7 cellular contexts compared by ENCODE assay signal in the genomic region with DNA sequence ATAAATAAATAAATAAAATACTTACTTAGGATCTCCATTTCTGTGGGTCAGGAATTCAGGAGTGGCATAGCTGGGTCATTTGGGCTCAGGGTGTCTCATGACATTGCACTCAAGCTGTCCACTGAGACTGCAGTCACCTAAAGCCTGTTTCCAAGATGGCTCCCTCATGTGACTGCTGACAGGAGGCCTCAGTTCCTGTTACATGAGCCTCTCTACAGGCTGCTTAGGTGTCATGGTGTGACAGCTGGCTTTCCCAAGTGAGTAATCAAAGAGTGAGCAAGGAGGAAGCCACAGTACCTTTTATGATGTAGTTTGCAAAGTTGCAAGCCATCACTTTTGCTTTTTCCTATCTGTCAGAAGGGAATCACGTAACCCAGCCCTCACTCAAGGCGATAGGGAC. TPM values are rescaled to one million over a fixed set of nuclear protein-coding genes. Genes with fewer than 3 reads are reported as not detected.
A peak's percentile ranks its signal among the peaks of the same experiment; 100 is the strongest.
DNase-seq lines count a peak whose midpoint lies in the region; ATAC-seq and TF ChIP-seq lines count a peak whose summit lies in the region.
"Not testable (repeated sequence)": the region's sequence is repeated elsewhere in the genome, so short reads cannot be mapped to it uniquely, and the experiment has no call there.

No MANE protein-coding gene starts in this region.

- POLR2A ChIA-PET in activated B cell treated with CpG ODN at 0.5 μM for 24 hours (lab: Charles Lee): not testable (repeated sequence)

- not testable (repeated sequence) for H3K9me2 ChIP-seq in GM23338 (ENCODE audit: insufficient read depth)

- H3K79me2 ChIP-seq in GM23338 (replicated peaks; ENCODE audit: insufficient read depth): not testable (repeated sequence)

- peak; percentile 78 for ATAC-seq in GM23338
- ATAC-seq in activated B cell treated with CpG ODN at 0.5 μM for 24 hours (ENCODE audit: low read depth): peak; percentile 52
- ATAC-seq in activated T-cell treated with anti-CD3 and anti-CD28 coated beads, Interleukin-2, amount 50 U/mL, for 4 hours: peak; percentile 79 to 83
- peak; percentile 84 for ATAC-seq in activated naive CD8-positive, alpha-beta T cell treated with anti-CD3 and anti-CD28 coated beads, Interleukin-2, amount 50 U/mL, for 24 hours
- peak; percentile 45 for ATAC-seq in foreskin keratinocyte
- ATAC-seq in natural killer cell: peak in 2 of 3 donors; percentile 39 to 60
- peak; percentile 65 to 71 for ATAC-seq in stimulated activated naive B cell treated with anti-CD40 and anti-IgM and Interleukin-4, amounts not matched to agents 10 μg/mL and 1 μg/mL and 100 μg/mL, for 72 hours (replicated peaks)

- intact Hi-C loops in activated B cell treated with CpG ODN at 0.5 μM for 24 hours (cut with micrococcal nuclease); natural killer cell (cut with micrococcal nuclease): not testable (repeated sequence)

- H3K36me3 Mint-ChIP-seq in GM23338 (ENCODE audit: low read depth); activated B cell treated with CpG ODN at 0.5 μM for 24 hours (ENCODE audit: low read depth); activated T-cell treated with anti-CD3 and anti-CD28 coated beads, Interleukin-2, amount 50 U/mL, for 4 hours (ENCODE audit: insufficient read depth); activated naive CD8-positive, alpha-beta T cell treated with anti-CD3 and anti-CD28 coated beads, Interleukin-2, amount 50 U/mL, for 24 hours (ENCODE audit: low read depth); natural killer cell; stimulated activated naive B cell treated with anti-CD40 and anti-IgM and Interleukin-4, amounts not matched to agents 10 μg/mL and 1 μg/mL and 100 μg/mL, for 72 hours: not testable (repeated sequence)

- not testable (repeated sequence) for H3K27me3 Mint-ChIP-seq in GM23338 (ENCODE audit: insufficient read depth, low read depth, poor library complexity); activated T-cell treated with anti-CD3 and anti-CD28 coated beads, Interleukin-2, amount 50 U/mL, for 4 hours (ENCODE audit: low read depth); activated naive CD8-positive, alpha-beta T cell treated with anti-CD3 and anti-CD28 coated beads, Interleukin-2, amount 50 U/mL, for 24 hours; natural killer cell (ENCODE audit: low read depth in 2 of 2); stimulated activated naive B cell treated with anti-CD40 and anti-IgM and Interleukin-4, amounts not matched to agents 10 μg/mL and 1 μg/mL and 100 μg/mL, for 72 hours
- H3K27me3 Mint-ChIP-seq in activated B cell treated with CpG ODN at 0.5 μM for 24 hours: peaks cover 10% of the 10 kb centered on the region

- H3K4me3 ChIP-seq in GM23338: not testable (repeated sequence)

- H3K4me1 ChIP-seq in GM23338 (ENCODE audit: insufficient read depth): not testable (repeated sequence)
- peaks cover 12% of the 10 kb centered on the region for H3K4me1 ChIP-seq in foreskin keratinocyte

- H3K27ac ChIP-seq in GM23338 (ENCODE audit: low read depth); foreskin keratinocyte: not testable (repeated sequence)

- not testable (repeated sequence) for H3K9me3 Mint-ChIP-seq in GM23338; activated B cell treated with CpG ODN at 0.5 μM for 24 hours; activated T-cell treated with anti-CD3 and anti-CD28 coated beads, Interleukin-2, amount 50 U/mL, for 4 hours; activated naive CD8-positive, alpha-beta T cell treated with anti-CD3 and anti-CD28 coated beads, Interleukin-2, amount 50 U/mL, for 24 hours; natural killer cell; stimulated activated naive B cell treated with anti-CD40 and anti-IgM and Interleukin-4, amounts not matched to agents 10 μg/mL and 1 μg/mL and 100 μg/mL, for 72 hours

- DNase-seq in GM23338 (ENCODE audit: low spot score); activated B cell treated with CpG ODN at 0.5 μM for 24 hours; activated T-cell treated with anti-CD3 and anti-CD28 coated beads, Interleukin-2, amount 50 U/mL, for 4 hours; activated naive CD8-positive, alpha-beta T cell treated with anti-CD3 and anti-CD28 coated beads, Interleukin-2, amount 50 U/mL, for 24 hours; foreskin keratinocyte; natural killer cell; stimulated activated naive B cell treated with anti-CD40 and anti-IgM and Interleukin-4, amounts not matched to agents 10 μg/mL and 1 μg/mL and 100 μg/mL, for 72 hours: not testable (repeated sequence)

- not testable (repeated sequence) for H2AFZ ChIP-seq in GM23338

- not testable (repeated sequence) for H3K4me2 ChIP-seq in GM23338

- not testable (repeated sequence) for H4K20me1 ChIP-seq in GM23338 (replicated peaks; ENCODE audit: insufficient read depth)

- not testable (repeated sequence) for H3K4me1 Mint-ChIP-seq in GM23338; activated B cell treated with CpG ODN at 0.5 μM for 24 hours; activated T-cell treated with anti-CD3 and anti-CD28 coated beads, Interleukin-2, amount 50 U/mL, for 4 hours (ENCODE audit: low read depth); activated naive CD8-positive, alpha-beta T cell treated with anti-CD3 and anti-CD28 coated beads, Interleukin-2, amount 50 U/mL, for 24 hours; natural killer cell; stimulated activated naive B cell treated with anti-CD40 and anti-IgM and Interleukin-4, amounts not matched to agents 10 μg/mL and 1 μg/mL and 100 μg/mL, for 72 hours

- H3K27ac Mint-ChIP-seq in GM23338; activated B cell treated with CpG ODN at 0.5 μM for 24 hours; activated naive CD8-positive, alpha-beta T cell treated with anti-CD3 and anti-CD28 coated beads, Interleukin-2, amount 50 U/mL, for 24 hours; natural killer cell; stimulated activated naive B cell treated with anti-CD40 and anti-IgM and Interleukin-4, amounts not matched to agents 10 μg/mL and 1 μg/mL and 100 μg/mL, for 72 hours: not testable (repeated sequence)

- not testable (repeated sequence) for TF ChIP-seq CTCF in GM23338 (conservative IDR thresholded peaks at IDR 0.05; ENCODE audit: low read depth in 2 of 2); activated B cell treated with CpG ODN at 0.5 μM for 24 hours (IDR thresholded peaks at IDR 0.05); foreskin keratinocyte (conservative IDR thresholded peaks at IDR 0.05); natural killer cell (IDR thresholded peaks at IDR 0.05)

- H3K4me3 Mint-ChIP-seq in GM23338; activated B cell treated with CpG ODN at 0.5 μM for 24 hours; activated T-cell treated with anti-CD3 and anti-CD28 coated beads, Interleukin-2, amount 50 U/mL, for 4 hours; activated naive CD8-positive, alpha-beta T cell treated with anti-CD3 and anti-CD28 coated beads, Interleukin-2, amount 50 U/mL, for 24 hours; natural killer cell; stimulated activated naive B cell treated with anti-CD40 and anti-IgM and Interleukin-4, amounts not matched to agents 10 μg/mL and 1 μg/mL and 100 μg/mL, for 72 hours: not testable (repeated sequence)

- H3F3A ChIP-seq in GM23338 (replicated peaks; ENCODE audit: low read depth): not testable (repeated sequence)

- not testable (repeated sequence) for H3K27me3 ChIP-seq in GM23338 (ENCODE audit: insufficient read depth); foreskin keratinocyte

- CTCF ChIA-PET in activated B cell treated with CpG ODN at 0.5 μM for 24 hours (lab: Charles Lee): not testable (repeated sequence)

- H3K36me3 ChIP-seq in GM23338 (ENCODE audit: insufficient read depth): not testable (repeated sequence)

RNA-seq across cellular contexts. Expression of a gene that starts 55.9 kb away (rescaled TPM):
- total RNA-seq in GM23338 (2014; rRNA removed; shearing (Covaris generic)): 126 and 150 TPM in 2 replicates
- polyA plus RNA-seq in GM23338 (2016; fragmentation: Nextera tagmentation; extraction: Ambion mirVana) (163 and 180 TPM in 2 replicates), foreskin keratinocyte (237 and 266 TPM in 2 replicates)
- total RNA-seq in activated B cell treated with CpG ODN at 0.5 μM for 24 hours (120 and 125 TPM in 2 replicates), foreskin keratinocyte (131 and 147 TPM in 2 replicates), natural killer cell (10 to 100 TPM; 75.9 to 95.0 (median 93.9) TPM)
- total RNA-seq in activated T-cell treated with anti-CD3 and anti-CD28 coated beads, Interleukin-2, amount 50 U/mL, for 4 hours: 100 to 1,000 TPM; 274 to 310 (median 296) TPM

RNA-seq across cellular contexts. Expression of a gene that starts 56.0 kb away (rescaled TPM):
- total RNA-seq in GM23338 (2014; rRNA removed; shearing (Covaris generic)): 28.0 and 47.5 TPM in 2 replicates
- polyA plus RNA-seq in GM23338 (2016; fragmentation: Nextera tagmentation; extraction: Ambion mirVana) (38.3 and 39.2 TPM in 2 replicates), foreskin keratinocyte (54.2 and 61.4 TPM in 2 replicates)
- total RNA-seq in activated B cell treated with CpG ODN at 0.5 μM for 24 hours (23.1 and 28.1 TPM in 2 replicates), foreskin keratinocyte (37.8 and 51.5 TPM in 2 replicates), natural killer cell (10 to 100 TPM; 15.1 to 33.2 (median 18.8) TPM)
- total RNA-seq in activated T-cell treated with anti-CD3 and anti-CD28 coated beads, Interleukin-2, amount 50 U/mL, for 4 hours: 10 to 100 TPM; 19.6 to 34.5 (median 20.6) TPM
